In genomic region chrX:71254092-71254941, GRCh38 we compare ENCODE assay signal across 8 cellular contexts. TPM values are rescaled to one million over a fixed set of nuclear protein-coding genes. Genes with fewer than 3 reads are reported as not detected.
DNase-seq lines count a peak whose midpoint lies in the region; ATAC-seq and TF ChIP-seq lines count a peak whose summit lies in the region.

ZMYM3 (minus strand) TSS chrX:71254140; CDS start chrX:71253255, 885 bp downstream.

- no peaks in the 10 kb centered on the region for H3K9me2 ChIP-seq in PC-3 (replicated peaks; ENCODE audit: low read length)

- H3K79me2 ChIP-seq in PC-3 (ENCODE audit: low read length) = peaks cover 12% of the 10 kb centered on the region

- intact Hi-C loops in PC-3 (cut with micrococcal nuclease) = loop anchor here (1.0 kb wide), 2 partner anchors 29 to 112 kb away; partner anchors contain the start of genes NONO and TAF1

- H3K27me3 ChIP-seq in PC-3 (ENCODE audit: low read length) = no peaks in the 10 kb centered on the region

- H3K27ac ChIP-seq in PC-3 (ENCODE audit: low read length) (no peak within 1 kb of the TSS), epithelial cell of prostate (no peak within 1 kb of the TSS)

- no peaks in the 10 kb centered on the region for H3K9me3 ChIP-seq in PC-3 (ENCODE audit: low read length)

- in situ Hi-C loops in KBM-7 (cut with MboI; ENCODE audit: low pct_unique_long_range_greater_than_20kb, low sequenced_read_pairs) = no loop called here

- peaks cover 17% of the 10 kb centered on the region for H3K4me1 ChIP-seq in PC-3 (ENCODE audit: insufficient read depth, low read length)

- peak within 1 kb of the TSS; percentile 99 for H2AFZ ChIP-seq in PC-3 (ENCODE audit: low read length)

- H3K4me3 ChIP-seq in PC-3 (ENCODE audit: low read length) = peak within 1 kb of the TSS; percentile 99

- ATAC-seq in GM21717 (IDR thresholded peaks at IDR 0.05; ENCODE audit: unreplicated experiment) (peak; percentile 74), PC-3 (peak; percentile 85)

- POLR2A ChIA-PET in PC-3 (lab: Charles Lee; ENCODE audit: unreplicated experiment) = interaction anchor here (0.8 to 1.2 kb wide), 2 partner anchors 29 to 112 kb away, joined by 6 to 8 read pairs; partner anchors contain the start of genes NONO and TAF1

- peak within 1 kb of the TSS; percentile 81 for H3K9ac ChIP-seq in PC-3 (ENCODE audit: low read length)

- H3F3A ChIP-seq in PC-3 (ENCODE audit: low read length, unreplicated experiment) = no peaks in the 10 kb centered on the region

- H4K20me1 ChIP-seq in PC-3 (ENCODE audit: low read length) = no peaks in the 10 kb centered on the region

- H3K36me3 ChIP-seq in PC-3 (ENCODE audit: low read depth, low read length) = no peaks in the 10 kb centered on the region

- TF ChIP-seq CTCF in PC-3 (conservative IDR thresholded peaks at IDR 0.05; ENCODE audit: low read depth, low read length) = no peak

- CTCF ChIA-PET in PC-3 (lab: Charles Lee) = interaction anchor here (0.8 kb wide), 2 partner anchors 29 to 112 kb away, joined by 4 to 10 read pairs; partner anchors contain the start of genes NONO and TAF1

- peak; percentile 42 for DNase-seq in DMS153 treated with DMSO at 0.1 percent for 48 hours (lab: John Stamatoyannopoulos, UW; ENCODE audit: unreplicated experiment)
- DNase-seq in KBM-7 = peak; percentile 95
- DNase-seq in PC-3 = peak; percentile 85
- peak; percentile 74 for DNase-seq in activated T-cell treated with anti-CD3 and anti-CD28 coated beads for 48 hours (ENCODE audit: low read depth)
- peak; percentile 3 for DNase-seq in epithelial cell of prostate (ENCODE audit: low read depth, low spot score)
- peak; percentile 84 for DNase-seq in mucosa of gallbladder (ENCODE audit: low spot score)
- DNase-seq in stimulated activated CD8-positive, alpha-beta memory T cell treated with anti-CD3 and anti-CD28 coated beads, Interleukin-4, amount 100 ng/mL, for 1 hour (ENCODE audit: low read depth in 2 of 2, low spot score in 1 of 2) = peak; percentile 52 to 53

- BruUV-seq in PC-3 (replicated peaks; lab: Mats Ljungman, UMichigan) = no TSS peak

- peak within 1 kb of the TSS; percentile 99 for H3K4me2 ChIP-seq in PC-3 (ENCODE audit: low read length)

RNA-seq across cellular contexts. Expression of gene ZMYM3, which starts in this region (rescaled TPM):
- total RNA-seq in PC-3 (2014; rRNA removed) (23.5 and 25.2 TPM in 2 replicates), mucosa of gallbladder (46.9 TPM)

Comparison
In these comparisons a context has a peak if more than half of its experiments do, and no peak if none do; other contexts are left out.
1. DNase-seq: peak in every context shown above with its lines; median percentile 95 in KBM-7; 85 in PC-3; 84 in mucosa of gallbladder; 74 in activated T-cell treated with anti-CD3 and anti-CD28 coated beads for 48 hours; 52 in stimulated activated CD8-positive, alpha-beta memory T cell treated with anti-CD3 and anti-CD28 coated beads, Interleukin-4, amount 100 ng/mL, for 1 hour; 42 in DMS153 treated with DMSO at 0.1 percent for 48 hours; 3 in epithelial cell of prostate.